In the genomic region with DNA sequence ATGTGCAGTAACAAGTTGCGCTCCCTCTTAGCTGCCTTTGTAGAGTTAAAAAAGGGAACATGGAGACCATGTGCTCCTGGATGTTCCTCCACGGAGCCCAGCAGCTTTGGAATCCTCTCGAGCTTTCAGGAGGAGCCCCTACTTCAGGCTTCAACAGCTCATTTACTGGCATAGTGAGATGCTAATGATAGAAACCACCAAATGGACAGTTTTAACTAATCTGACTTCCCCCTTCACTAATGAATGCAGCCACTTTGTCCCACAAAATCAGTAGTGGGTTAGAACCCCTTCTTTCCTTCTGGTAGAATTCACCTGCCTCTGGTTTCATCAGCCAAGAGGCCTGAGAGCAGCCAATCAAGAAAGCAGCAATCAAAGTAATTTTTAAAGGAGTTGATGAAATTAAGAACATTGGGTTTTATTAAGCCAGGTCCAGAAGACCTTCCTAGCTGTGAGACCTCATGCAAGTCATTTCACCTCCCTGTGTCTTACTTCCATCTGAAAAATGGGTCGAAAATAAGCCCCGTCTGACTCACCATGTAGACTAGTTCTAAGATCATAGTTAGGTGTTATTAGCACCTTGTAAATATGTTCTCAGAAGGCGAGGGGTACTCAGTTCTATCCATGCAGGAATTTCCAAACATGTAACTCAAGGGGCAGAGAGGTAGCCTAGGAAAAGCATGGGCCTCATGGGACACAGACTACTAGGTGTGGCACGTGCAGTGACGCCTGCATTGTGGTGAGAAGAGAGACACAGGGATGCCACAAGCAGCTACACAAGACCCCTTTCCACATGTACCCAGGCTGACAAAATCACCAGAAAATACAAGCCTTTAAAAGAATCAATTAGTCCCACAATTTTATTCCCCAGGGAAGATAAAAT, we compare ENCODE assay signal across 17 cellular contexts.
DNase-seq lines count a peak whose midpoint lies in the region; ATAC-seq and TF ChIP-seq lines count a peak whose summit lies in the region.
"Had no signal": no experiment of that assay in that cellular context is flagged by ENCODE, and none has a peak within 500 bp of the region (broad histone marks: within the 10 kb centered on the region; RNA-seq: fewer than 3 reads in every experiment).

No MANE protein-coding gene starts in this region.

- no peaks in the 10 kb centered on the region for H3K27me3 ChIP-seq in psoas muscle (ENCODE audit: insufficient read depth in 3 of 3, low read length in 2 of 3)
- H3K27me3 ChIP-seq: ovary had no signal

- H3K27me3 Mint-ChIP-seq in activated naive CD4-positive, alpha-beta T cell treated with anti-CD3 and anti-CD28 coated beads for 36 hours (ENCODE audit: low read depth): no peaks in the 10 kb centered on the region
- H3K27me3 Mint-ChIP-seq in stimulated activated naive CD8-positive, alpha-beta T cell treated with anti-CD3 and anti-CD28 coated beads, Interleukin-15, Interleukin-2, amounts not matched to agents 100 ng/mL and 50 ng/mL, for 24 hours: no peaks in the 10 kb centered on the region
- H3K27me3 Mint-ChIP-seq in MCF 10A (ENCODE audit: insufficient read depth, unreplicated experiment): no peaks in the 10 kb centered on the region

- CTCF ChIA-PET in activated naive CD4-positive, alpha-beta T cell treated with anti-CD3 and anti-CD28 coated beads for 36 hours (lab: Charles Lee): interaction anchor here (0.6 to 4.6 kb wide), 6 partner anchors 10 to 235 kb away, joined by 3 to 40 read pairs (median 4); partner anchors contain the start of gene BCL6
- CTCF ChIA-PET in MCF 10A (lab: Yijun Ruan, JAX): interaction anchor here (0.6 to 1.1 kb wide), 2 partner anchors 11 to 234 kb away, joined by 3 to 5 read pairs; no protein-coding TSS in a partner anchor

- no peak for DNase-seq in activated naive CD4-positive, alpha-beta T cell treated with anti-CD3 and anti-CD28 coated beads for 36 hours
- no peak for DNase-seq in activated naive CD4-positive, alpha-beta T cell treated with anti-CD3 and anti-CD28 coated beads, Interleukin-2, amount 50 U/mL, for 16 hours
- DNase-seq in activated naive CD4-positive, alpha-beta T cell treated with anti-CD3 and anti-CD28 coated beads, Interleukin-2, amount 50 U/mL, for 72 hours (ENCODE audit: low spot score in 2 of 2): no peak
- DNase-seq in MCF 10A (ENCODE audit: unreplicated experiment) (no peak), psoas muscle (no peak)
- DNase-seq: endodermal cell, foreskin fibroblast, NCI-H1930, NCI-H748 treated with DMSO at 0.1 percent for 48 hours, ovary, SHP77 had no signal

- H3K27ac ChIP-seq in psoas muscle: no peak overlapping the region
- H3K27ac ChIP-seq: cardiac muscle cell, KMS-11, ovary had no signal

- no peaks in the 10 kb centered on the region for H3K36me3 ChIP-seq in psoas muscle (ENCODE audit: insufficient read depth in 1 of 2, low read depth in 1 of 2)
- H3K36me3 ChIP-seq: cardiac muscle cell, ovary had no signal

- peaks cover 12% of the 10 kb centered on the region for H3K4me1 ChIP-seq in psoas muscle

- TF ChIP-seq CTCF in MCF 10A (IDR thresholded peaks at IDR 0.05; ENCODE audit: unreplicated experiment) (no peak), psoas muscle (IDR thresholded peaks at IDR 0.05) (no peak)

- H3K4me1 Mint-ChIP-seq in activated naive CD4-positive, alpha-beta T cell treated with anti-CD3 and anti-CD28 coated beads for 36 hours (ENCODE audit: low read depth): peaks cover 43% of the 10 kb centered on the region
- peaks cover 62% of the 10 kb centered on the region for H3K4me1 Mint-ChIP-seq in stimulated activated naive CD8-positive, alpha-beta T cell treated with anti-CD3 and anti-CD28 coated beads, Interleukin-15, Interleukin-2, amounts not matched to agents 100 ng/mL and 50 ng/mL, for 24 hours (ENCODE audit: low read depth)
- peaks cover 21% of the 10 kb centered on the region for H3K4me1 Mint-ChIP-seq in MCF 10A (ENCODE audit: insufficient read depth, unreplicated experiment)

- POLR2A ChIA-PET in MCF 10A (lab: Yijun Ruan, JAX): interaction anchor here (0.9 kb wide), 2 partner anchors 13 to 15 kb away, joined by 4 read pairs; no protein-coding TSS in a partner anchor

- 83 to 93% (median 86%) methylated on average over 8 of the region's 8 CpGs for WGBS in psoas muscle, 3 donors

- no peaks in the 10 kb centered on the region for H3K36me3 Mint-ChIP-seq in activated naive CD4-positive, alpha-beta T cell treated with anti-CD3 and anti-CD28 coated beads for 36 hours (ENCODE audit: low read depth)
- H3K36me3 Mint-ChIP-seq in activated naive CD4-positive, alpha-beta T cell treated with anti-CD3 and anti-CD28 coated beads, Interleukin-2, amount 50 U/mL, for 72 hours: peaks cover 5 to 23% of the 10 kb centered on the region in 2 donors
- no peaks in the 10 kb centered on the region for H3K36me3 Mint-ChIP-seq in stimulated activated naive CD8-positive, alpha-beta T cell treated with anti-CD3 and anti-CD28 coated beads, Interleukin-15, Interleukin-2, amounts not matched to agents 100 ng/mL and 50 ng/mL, for 24 hours (ENCODE audit: low read depth)
- no peaks in the 10 kb centered on the region for H3K36me3 Mint-ChIP-seq in MCF 10A (ENCODE audit: insufficient read depth, unreplicated experiment)
- H3K36me3 Mint-ChIP-seq: type B pancreatic cell had no signal

- ATAC-seq in activated naive CD4-positive, alpha-beta T cell treated with anti-CD3 and anti-CD28 coated beads, Interleukin-2, amount 50 U/mL, for 72 hours: peak; percentile 29 to 33
- ATAC-seq in HG02678 (IDR thresholded peaks at IDR 0.05; ENCODE audit: unreplicated experiment) (no peak), psoas muscle (no peak)

- peak; percentile 11; the same call in 1 of the 2 replicates for TF ChIP-seq POLR2A in Raji (IDR thresholded peaks at IDR 0.05; ENCODE audit: insufficient read depth, low read depth, low read length)

- no TSS peak for BruUV-seq in MCF 10A (replicated peaks; lab: Mats Ljungman, UMichigan)

- H3K9me3 Mint-ChIP-seq in activated naive CD4-positive, alpha-beta T cell treated with anti-CD3 and anti-CD28 coated beads for 36 hours: peaks cover 6% of the 10 kb centered on the region
- peaks cover 4 to 14% of the 10 kb centered on the region in 2 donors for H3K9me3 Mint-ChIP-seq in activated naive CD4-positive, alpha-beta T cell treated with anti-CD3 and anti-CD28 coated beads, Interleukin-2, amount 50 U/mL, for 72 hours
- H3K9me3 Mint-ChIP-seq in stimulated activated naive CD8-positive, alpha-beta T cell treated with anti-CD3 and anti-CD28 coated beads, Interleukin-15, Interleukin-2, amounts not matched to agents 100 ng/mL and 50 ng/mL, for 24 hours: no peaks in the 10 kb centered on the region
- no peaks in the 10 kb centered on the region for H3K9me3 Mint-ChIP-seq in MCF 10A (ENCODE audit: unreplicated experiment)
- H3K9me3 Mint-ChIP-seq: type B pancreatic cell had no signal

- no peaks in the 10 kb centered on the region for H3K9me3 ChIP-seq in psoas muscle
- H3K9me3 ChIP-seq: ovary had no signal

- H3K4me3 ChIP-seq in psoas muscle: no peak overlapping the region
- H3K4me3 ChIP-seq: cardiac muscle cell, ovary had no signal

- peak overlapping the region; percentile 82 for H3K27ac Mint-ChIP-seq in activated naive CD4-positive, alpha-beta T cell treated with anti-CD3 and anti-CD28 coated beads for 36 hours
- peak overlapping the region; percentile 79 to 97 for H3K27ac Mint-ChIP-seq in activated naive CD4-positive, alpha-beta T cell treated with anti-CD3 and anti-CD28 coated beads, Interleukin-2, amount 50 U/mL, for 72 hours
- peak overlapping the region; percentile 97 for H3K27ac Mint-ChIP-seq in stimulated activated naive CD8-positive, alpha-beta T cell treated with anti-CD3 and anti-CD28 coated beads, Interleukin-15, Interleukin-2, amounts not matched to agents 100 ng/mL and 50 ng/mL, for 24 hours
- H3K27ac Mint-ChIP-seq in MCF 10A (ENCODE audit: low read depth, unreplicated experiment): no peak overlapping the region
- H3K27ac Mint-ChIP-seq: endodermal cell, type B pancreatic cell had no signal

- intact Hi-C loops in activated naive CD4-positive, alpha-beta T cell treated with anti-CD3 and anti-CD28 coated beads for 36 hours (cut with micrococcal nuclease): loop anchor here (2.0 to 10.0 kb wide), 2 partner anchors 181 to 321 kb away; partner anchors contain the start of gene LPP
- intact Hi-C loops in MCF 10A (cut with micrococcal nuclease) (no loop called here), psoas muscle (cut with DNase I) (no loop called here)

- peak overlapping the region; percentile 50 for H3K4me3 Mint-ChIP-seq in activated naive CD4-positive, alpha-beta T cell treated with anti-CD3 and anti-CD28 coated beads for 36 hours
- peak overlapping the region; percentile 77 for H3K4me3 Mint-ChIP-seq in stimulated activated naive CD8-positive, alpha-beta T cell treated with anti-CD3 and anti-CD28 coated beads, Interleukin-15, Interleukin-2, amounts not matched to agents 100 ng/mL and 50 ng/mL, for 24 hours
- no peak overlapping the region for H3K4me3 Mint-ChIP-seq in MCF 10A (ENCODE audit: unreplicated experiment)
- H3K4me3 Mint-ChIP-seq: endodermal cell, type B pancreatic cell had no signal

Comparison
In these comparisons a context has a peak if more than half of its experiments do, and no peak if none do; other contexts are left out.
1. ATAC-seq: peak in activated naive CD4-positive, alpha-beta T cell treated with anti-CD3 and anti-CD28 coated beads, Interleukin-2, amount 50 U/mL, for 72 hours (2 of 2); none in HG02678 (single experiment) and psoas muscle (0 of 4).